In the genomic region with DNA sequence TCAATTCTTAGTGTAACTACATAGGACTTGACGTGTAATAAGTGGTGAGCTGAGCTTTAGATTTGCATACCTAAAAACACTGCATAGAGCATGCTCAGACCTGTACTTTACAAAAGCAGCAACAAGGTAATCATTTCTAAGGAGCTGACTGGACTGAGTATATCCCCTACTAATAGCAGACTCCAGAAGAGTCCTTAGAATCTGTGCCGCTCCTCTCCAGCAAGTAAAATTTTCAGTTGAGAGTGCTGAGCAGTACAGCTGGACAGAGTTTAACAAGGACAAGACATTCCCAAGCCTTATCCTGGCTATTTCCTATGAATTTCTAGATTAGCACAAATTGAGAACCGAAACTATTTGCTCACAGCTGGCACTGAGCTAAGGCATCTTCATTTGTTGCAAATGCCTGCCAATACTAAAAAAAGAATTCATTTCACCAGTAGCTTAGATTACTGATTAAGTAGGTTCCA, we compare ENCODE assay signal across 9 cellular contexts. TPM values are rescaled to one million over a fixed set of nuclear protein-coding genes. Genes with fewer than 3 reads are reported as not detected.
DNase-seq lines count a peak whose midpoint lies in the region; ATAC-seq and TF ChIP-seq lines count a peak whose summit lies in the region.
"Had no signal": no experiment of that assay in that cellular context is flagged by ENCODE, and none has a peak within 500 bp of the region (broad histone marks: within the 10 kb centered on the region; RNA-seq: fewer than 3 reads in every experiment).

No MANE protein-coding gene starts in this region.

- BruUV-seq in mammary epithelial cell (replicated peaks; lab: Mats Ljungman, UMichigan), result no TSS peak
- BruUV-seq in MCF 10A (replicated peaks; lab: Mats Ljungman, UMichigan), result no TSS peak

- H3K9me3 Mint-ChIP-seq in MCF 10A (ENCODE audit: unreplicated experiment), result no peaks in the 10 kb centered on the region
- no peaks in the 10 kb centered on the region for H3K9me3 Mint-ChIP-seq in stimulated activated memory B cell treated with anti-CD40 and anti-IgM and Interleukin-4, amounts not matched to agents 10 μg/mL and 1 μg/mL and 100 μg/mL, for 72 hours

- H3K27me3 ChIP-seq in mammary epithelial cell (ENCODE audit: insufficient read depth, low read length) (no peaks in the 10 kb centered on the region), vagina (no peaks in the 10 kb centered on the region), Karpas-422 (ENCODE audit: low read length) (no peaks in the 10 kb centered on the region), osteoblast (ENCODE audit: insufficient read depth, low read length) (peaks cover 14% of the 10 kb centered on the region)

- H3K9me2 ChIP-seq in Karpas-422 (replicated peaks; ENCODE audit: insufficient read depth, low read length), result no peaks in the 10 kb centered on the region

- H2AFZ ChIP-seq in mammary epithelial cell (ENCODE audit: low read depth, low read length) (peak overlapping the region; percentile 73), Karpas-422 (ENCODE audit: low read length) (no peak overlapping the region), osteoblast (ENCODE audit: low read length) (no peak overlapping the region)

- dilution Hi-C loops in mammary epithelial cell (cut with HindIII; ENCODE audit: low sequenced_read_pairs), result no loop called here

- intact Hi-C loops in mammary epithelial cell (cut with micrococcal nuclease) (no loop called here), MCF 10A (cut with micrococcal nuclease) (no loop called here), vagina (cut with DNase I) (no loop called here)

- H3K27ac ChIP-seq in mammary epithelial cell (ENCODE audit: insufficient read depth, low read depth, low read length), result no peak overlapping the region
- no peak overlapping the region for H3K27ac ChIP-seq in vagina
- no peak overlapping the region for H3K27ac ChIP-seq in Karpas-422 (ENCODE audit: low read length)
- H3K27ac ChIP-seq in osteoblast (ENCODE audit: low read depth, low read length), result no peak overlapping the region

- 12% methylated on average over 3 of the region's 3 CpGs for WGBS in mammary epithelial cell (ENCODE audit: low coverage, missing lambda C conversion rate)

- H3K27ac Mint-ChIP-seq in MCF 10A (ENCODE audit: low read depth, unreplicated experiment), result no peak overlapping the region
- H3K27ac Mint-ChIP-seq in stimulated activated memory B cell treated with anti-CD40 and anti-IgM and Interleukin-4, amounts not matched to agents 10 μg/mL and 1 μg/mL and 100 μg/mL, for 72 hours, result peak overlapping the region; percentile 0

- H3K36me3 Mint-ChIP-seq in MCF 10A (ENCODE audit: insufficient read depth, unreplicated experiment), result no peaks in the 10 kb centered on the region
- H3K36me3 Mint-ChIP-seq in stimulated activated memory B cell treated with anti-CD40 and anti-IgM and Interleukin-4, amounts not matched to agents 10 μg/mL and 1 μg/mL and 100 μg/mL, for 72 hours, result no peaks in the 10 kb centered on the region

- POLR2A ChIA-PET in MCF 10A (lab: Yijun Ruan, JAX), result interaction anchor here (0.7 to 1.2 kb wide), 5 partner anchors 14 to 196 kb away, joined by 3 to 4 read pairs (median 3); no protein-coding TSS in a partner anchor

- peaks cover 9% of the 10 kb centered on the region for H3K4me1 ChIP-seq in mammary epithelial cell (ENCODE audit: insufficient read depth, low read length)
- H3K4me1 ChIP-seq in vagina, result no peaks in the 10 kb centered on the region
- H3K4me1 ChIP-seq in Karpas-422 (ENCODE audit: low read length), result peaks cover 8% of the 10 kb centered on the region
- H3K4me1 ChIP-seq in osteoblast (ENCODE audit: insufficient read depth, low read length), result no peaks in the 10 kb centered on the region

- no peaks in the 10 kb centered on the region for H3K27me3 Mint-ChIP-seq in MCF 10A (ENCODE audit: insufficient read depth, unreplicated experiment)
- no peaks in the 10 kb centered on the region for H3K27me3 Mint-ChIP-seq in stimulated activated memory B cell treated with anti-CD40 and anti-IgM and Interleukin-4, amounts not matched to agents 10 μg/mL and 1 μg/mL and 100 μg/mL, for 72 hours

- no peaks in the 10 kb centered on the region for H3K79me2 ChIP-seq in mammary epithelial cell (ENCODE audit: insufficient read depth, low read length)
- H3K79me2 ChIP-seq in Karpas-422 (ENCODE audit: low read length), result no peaks in the 10 kb centered on the region
- no peaks in the 10 kb centered on the region for H3K79me2 ChIP-seq in osteoblast (ENCODE audit: insufficient read depth, low read length)

- H3K9me3 ChIP-seq in mammary epithelial cell (replicated peaks; ENCODE audit: insufficient read depth, low read length) (no peaks in the 10 kb centered on the region), vagina (no peaks in the 10 kb centered on the region), Karpas-422 (ENCODE audit: low read length) (no peaks in the 10 kb centered on the region), osteoblast (ENCODE audit: low read depth, low read length) (no peaks in the 10 kb centered on the region)

- no peak overlapping the region for H3K4me3 Mint-ChIP-seq in MCF 10A (ENCODE audit: unreplicated experiment)
- H3K4me3 Mint-ChIP-seq in stimulated activated memory B cell treated with anti-CD40 and anti-IgM and Interleukin-4, amounts not matched to agents 10 μg/mL and 1 μg/mL and 100 μg/mL, for 72 hours, result no peak overlapping the region

- no peak for TF ChIP-seq POLR2A in vagina (IDR thresholded peaks at IDR 0.05)

- peak; percentile 73 for ATAC-seq in HG02840 (IDR thresholded peaks at IDR 0.05; ENCODE audit: low FRiP score, unreplicated experiment)
- ATAC-seq in stimulated activated memory B cell treated with anti-CD40 and anti-IgM and Interleukin-4, amounts not matched to agents 10 μg/mL and 1 μg/mL and 100 μg/mL, for 72 hours, result peak; percentile 65
- ATAC-seq: K562 had no signal

- CTCF ChIA-PET in mammary epithelial cell (lab: Charles Lee; ENCODE audit: low non-redundant PET), result interaction anchor here (0.6 to 0.8 kb wide), 2 partner anchors 27 to 595 kb away, joined by 4 to 5 read pairs; no protein-coding TSS in a partner anchor
- CTCF ChIA-PET in MCF 10A (lab: Yijun Ruan, JAX), result interaction anchor here (0.7 to 1.3 kb wide), 5 partner anchors 8 to 280 kb away, joined by 3 to 5 read pairs (median 4); no protein-coding TSS in a partner anchor

- no peaks in the 10 kb centered on the region for H3K4me1 Mint-ChIP-seq in MCF 10A (ENCODE audit: insufficient read depth, unreplicated experiment)
- peaks cover 9% of the 10 kb centered on the region for H3K4me1 Mint-ChIP-seq in stimulated activated memory B cell treated with anti-CD40 and anti-IgM and Interleukin-4, amounts not matched to agents 10 μg/mL and 1 μg/mL and 100 μg/mL, for 72 hours

- DNase-seq in mammary epithelial cell, result peak; percentile 36
- DNase-seq in MCF 10A (ENCODE audit: unreplicated experiment), result no peak
- peak; percentile 28 for DNase-seq in MV-4-11 (lab: John Stamatoyannopoulos, UW)
- DNase-seq in vagina (ENCODE audit: extremely low spot score in 2 of 2), result no peak
- no peak for DNase-seq in Karpas-422
- no peak for DNase-seq in osteoblast (ENCODE audit: insufficient read length, low spot score, missing footprints)

- TF ChIP-seq CTCF in mammary epithelial cell (conservative IDR thresholded peaks at IDR 0.05 in 1 of 2, IDR thresholded peaks at IDR 0.05 in 1 of 2; ENCODE audit: extremely low read depth in 1 of 2, insufficient read depth in 1 of 2, low read depth in 1 of 2, low read length in 2 of 2) (no peak), MCF 10A (IDR thresholded peaks at IDR 0.05; ENCODE audit: unreplicated experiment) (no peak), vagina (IDR thresholded peaks at IDR 0.05) (no peak), osteoblast (IDR thresholded peaks at IDR 0.05; ENCODE audit: extremely low read depth, low read depth, low read length) (no peak)

- no peaks in the 10 kb centered on the region for H4K20me1 ChIP-seq in mammary epithelial cell (ENCODE audit: insufficient read depth, low read length)
- H4K20me1 ChIP-seq in Karpas-422 (ENCODE audit: insufficient read depth, low read depth, low read length), result no peaks in the 10 kb centered on the region
- no peaks in the 10 kb centered on the region for H4K20me1 ChIP-seq in osteoblast (ENCODE audit: insufficient read depth, low read length)

- in situ Hi-C loops in mammary epithelial cell (cut with MboI; ENCODE audit: low sequenced_read_pairs in 2 of 2), result loop anchor here (25.0 kb wide), 1 partner anchor 529 kb away; no protein-coding TSS in a partner anchor

- H3K36me3 ChIP-seq in mammary epithelial cell (ENCODE audit: insufficient read depth, low read length), result no peaks in the 10 kb centered on the region
- no peaks in the 10 kb centered on the region for H3K36me3 ChIP-seq in vagina
- H3K36me3 ChIP-seq in Karpas-422 (ENCODE audit: insufficient read depth, low read length), result no peaks in the 10 kb centered on the region
- H3K36me3 ChIP-seq in osteoblast (ENCODE audit: insufficient read depth, low read length), result no peaks in the 10 kb centered on the region

- H3K4me2 ChIP-seq in mammary epithelial cell (ENCODE audit: insufficient read depth, low read depth, low read length) (peak overlapping the region; percentile 53), Karpas-422 (ENCODE audit: low read depth, low read length, poor library complexity, severe bottlenecking) (no peak overlapping the region), osteoblast (ENCODE audit: insufficient read depth, low read length) (no peak overlapping the region)

- H3K9ac ChIP-seq in mammary epithelial cell (ENCODE audit: insufficient read depth, low read length) (no peak overlapping the region), Karpas-422 (ENCODE audit: low read length) (no peak overlapping the region)

- H3K4me3 ChIP-seq in mammary epithelial cell (replicated peaks in 1 of 3; ENCODE audit: insufficient read depth in 1 of 3, low read depth in 2 of 3, low read length in 3 of 3) (no peak overlapping the region), vagina (no peak overlapping the region), Karpas-422 (ENCODE audit: low read length) (no peak overlapping the region), osteoblast (ENCODE audit: insufficient read depth, low read length) (no peak overlapping the region)
- H3K4me3 ChIP-seq: K562 had no signal

RNA-seq across cellular contexts. Expression of a gene that starts 26.1 kb away (rescaled TPM):
- under 1 TPM; 0.28 to 0.33 TPM for total RNA-seq in mammary epithelial cell
- polyA plus RNA-seq in mammary epithelial cell, result 0.06 TPM
- not detected for polyA minus RNA-seq in mammary epithelial cell
- 0.37 and 0.54 TPM in 2 replicates for total RNA-seq in MCF 10A (2022)
- total RNA-seq in vagina, result 0.74 TPM
- total RNA-seq in Karpas-422 (2014; rRNA removed; shearing (Covaris generic); ENCODE audit: low replicate concordance), result not detected in 2 replicates
- total RNA-seq in osteoblast, result under 0.01 TPM in 2 replicates
- total RNA-seq: K562 had no signal
- polyA plus RNA-seq: K562 had no signal

Comparison
In these comparisons a context has a peak if more than half of its experiments do, and no peak if none do; other contexts are left out.
1. DNase-seq: peak in mammary epithelial cell (single experiment) and MV-4-11 (single experiment); none in MCF 10A (single experiment), vagina (0 of 2), Karpas-422 (single experiment) and osteoblast (single experiment).